In the genomic region with DNA sequence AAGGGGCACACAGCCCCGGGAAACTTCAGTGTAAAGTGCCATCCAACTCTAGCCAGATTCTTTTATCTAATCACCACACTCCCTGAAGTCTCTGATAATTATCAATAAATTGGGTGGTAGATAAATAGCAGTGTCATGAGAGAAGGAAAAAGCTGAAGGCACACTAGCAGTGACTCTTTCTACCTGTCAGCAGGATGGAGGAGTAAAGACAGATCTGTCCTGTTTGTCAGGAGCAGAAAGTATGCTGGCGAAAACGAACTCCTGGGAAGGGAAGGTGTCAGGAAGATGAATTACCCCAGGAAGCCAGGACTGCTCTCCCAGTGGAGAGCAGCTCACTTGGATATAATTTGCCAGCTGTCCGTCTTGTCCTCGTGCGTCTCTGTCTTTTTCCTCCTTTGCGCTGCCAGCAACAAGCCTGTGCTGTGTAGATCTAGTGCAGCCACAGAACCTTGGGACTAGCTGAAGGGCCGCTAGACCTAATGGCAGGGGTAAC, we compare ENCODE assay signal across 21 cellular contexts.
A peak's percentile ranks its signal among the peaks of the same experiment; 100 is the strongest.
DNase-seq lines count a peak whose midpoint lies in the region; FAIRE-seq and TF ChIP-seq lines count a peak whose summit lies in the region.
"Had no signal": no experiment of that assay in that cellular context is flagged by ENCODE, and none has a peak within 500 bp of the region (broad histone marks: within the 10 kb centered on the region; RNA-seq: fewer than 3 reads in every experiment).

No MANE protein-coding gene starts in this region.

- H3K9ac ChIP-seq in mesenchymal stem cell (ENCODE audit: low read length), result no peak overlapping the region
- H3K9ac ChIP-seq: BLaER1 had no signal

- H2BK5ac ChIP-seq in mesenchymal stem cell (ENCODE audit: low read depth, low read length, poor library complexity, severe bottlenecking), result no peak overlapping the region

- TF ChIP-seq POLR2A in GM12891 (IDR thresholded peaks at IDR 0.05; ENCODE audit: low read depth, low read length), result no peak
- TF ChIP-seq POLR2A in uterus (IDR thresholded peaks at IDR 0.05), result no peak

- H2BK12ac ChIP-seq in mesenchymal stem cell (ENCODE audit: low read length in 2 of 2), result no peak overlapping the region

- H3K27ac ChIP-seq in mesenchymal stem cell (ENCODE audit: low read length, poor library complexity, severe bottlenecking) (no peak overlapping the region), uterus (no peak overlapping the region)
- H3K27ac ChIP-seq: BLaER1, RWPE1, SJCRH30 had no signal

- no peaks in the 10 kb centered on the region for H3K36me3 Mint-ChIP-seq in type B pancreatic cell
- H3K36me3 Mint-ChIP-seq: CD8-positive, alpha-beta T cell had no signal

- H3K36me3 ChIP-seq in mesenchymal stem cell (ENCODE audit: control insufficient read depth in 1 of 2, insufficient read depth in 2 of 2, low read depth in 1 of 2, low read length in 2 of 2), result no peaks in the 10 kb centered on the region
- H3K36me3 ChIP-seq in uterus, result no peaks in the 10 kb centered on the region
- H3K36me3 ChIP-seq: BLaER1, MG63, SJCRH30 had no signal

- no peak overlapping the region for H3K27ac Mint-ChIP-seq in type B pancreatic cell
- H3K27ac Mint-ChIP-seq: CD8-positive, alpha-beta T cell had no signal

- H2BK120ac ChIP-seq in mesenchymal stem cell (ENCODE audit: low read depth, low read length), result no peak overlapping the region

- no peak overlapping the region for H3K18ac ChIP-seq in mesenchymal stem cell (ENCODE audit: low read depth in 1 of 2, low read length in 2 of 2)

- 17% methylated on average over 8 of the region's 8 CpGs for WGBS in mesenchymal stem cell

- no peak overlapping the region for H3K14ac ChIP-seq in mesenchymal stem cell (ENCODE audit: low read length in 2 of 2)

- H3K9me3 ChIP-seq in mesenchymal stem cell (ENCODE audit: control insufficient read depth, low read length) (no peaks in the 10 kb centered on the region), uterus (no peaks in the 10 kb centered on the region)
- H3K9me3 ChIP-seq: BLaER1, MG63, SJCRH30 had no signal

- H3K9me3 Mint-ChIP-seq in type B pancreatic cell, result no peaks in the 10 kb centered on the region

- no peak overlapping the region for H2AK5ac ChIP-seq in mesenchymal stem cell (ENCODE audit: low read length, severe bottlenecking)

- H4K91ac ChIP-seq in mesenchymal stem cell (ENCODE audit: low read length), result no peak overlapping the region

- H3K4me2 ChIP-seq in mesenchymal stem cell (ENCODE audit: low read length, poor library complexity, severe bottlenecking), result no peak overlapping the region
- H3K4me2 ChIP-seq: BLaER1 had no signal

- H3K27me3 ChIP-seq in mesenchymal stem cell (ENCODE audit: control insufficient read depth in 1 of 2, insufficient read depth in 1 of 2, low read length in 2 of 2) (peaks cover 0 to 14% of the 10 kb centered on the region in 2 experiments), uterus (no peaks in the 10 kb centered on the region)
- H3K27me3 ChIP-seq: BLaER1, MG63, SJCRH30 had no signal

- no peak overlapping the region for H2AFZ ChIP-seq in mesenchymal stem cell (ENCODE audit: low read depth, low read length)

- peak overlapping the region; percentile 14 for H3K4me3 Mint-ChIP-seq in type B pancreatic cell
- H3K4me3 Mint-ChIP-seq: CD8-positive, alpha-beta T cell had no signal

- no peaks in the 10 kb centered on the region for H3K79me1 ChIP-seq in mesenchymal stem cell (replicated peaks; ENCODE audit: low read length, poor library complexity, severe bottlenecking)

- H3K4me1 Mint-ChIP-seq in type B pancreatic cell (ENCODE audit: unreplicated experiment), result no peaks in the 10 kb centered on the region

- no peak overlapping the region for H3K23ac ChIP-seq in mesenchymal stem cell (ENCODE audit: low read length in 2 of 2)

- H4K8ac ChIP-seq in mesenchymal stem cell (ENCODE audit: low read length), result no peak overlapping the region

- no peak overlapping the region for H3K4ac ChIP-seq in mesenchymal stem cell (ENCODE audit: low read depth in 1 of 2, low read length in 2 of 2)

- no peak overlapping the region for H2BK15ac ChIP-seq in mesenchymal stem cell (ENCODE audit: low read depth, poor library complexity, severe bottlenecking)

- H3K4me1 ChIP-seq in mesenchymal stem cell (ENCODE audit: control insufficient read depth, insufficient read depth, low read depth, low read length) (no peaks in the 10 kb centered on the region), uterus (no peaks in the 10 kb centered on the region)
- H3K4me1 ChIP-seq: BLaER1, SJCRH30 had no signal

- peaks cover 36% of the 10 kb centered on the region for H3K27me3 Mint-ChIP-seq in type B pancreatic cell

- DNase-seq in NCI-H82 (lab: John Stamatoyannopoulos, UW) (peak; percentile 39), NCI-H82 treated with DMSO at 0.1 percent for 48 hours (lab: John Stamatoyannopoulos, UW; ENCODE audit: unreplicated experiment) (no peak), NCI-H2171 treated with DMSO at 0.1 percent for 48 hours (lab: John Stamatoyannopoulos, UW) (peak; percentile 97), iPS-NIHi7 (ENCODE audit: extremely low spot score) (peak; percentile 15), type B pancreatic cell (ENCODE audit: extremely low spot score, unreplicated experiment) (no peak), mesenchymal stem cell (no peak), GM12891 (ENCODE audit: insufficient read length, low spot score) (no peak), uterus (no peak)
- DNase-seq: CD8-positive, alpha-beta T cell; DMS79 treated with DMSO at 0.1 percent for 48 hours; HCEC 1CT; Karpas-422; MG63; NCI-H1105; NCI-H2029; NCI-H526; SJCRH30 had no signal

- TF ChIP-seq CTCF in type B pancreatic cell (conservative IDR thresholded peaks at IDR 0.05), result no peak
- no peak for TF ChIP-seq CTCF in uterus (IDR thresholded peaks at IDR 0.05)

- H3K4me3 ChIP-seq in mesenchymal stem cell (ENCODE audit: insufficient read depth in 1 of 2, low read depth in 1 of 2, low read length in 2 of 2) (no peak overlapping the region), uterus (no peak overlapping the region)
- H3K4me3 ChIP-seq: BLaER1, MG63, SJCRH30 had no signal

- FAIRE-seq in GM12891 (lab: Jason Lieb, UNC), result no peak
- FAIRE-seq: G401.6, GM18507 had no signal

- intact Hi-C loops in uterus (cut with DNase I; ENCODE audit: low total_unique reads), result no loop called here

TF ChIP-seq in GM12891, 5 proteins besides CTCF, POLR2A, EP300 and RAD21:
- TF ChIP-seq PAX5 (IDR thresholded peaks at IDR 0.05; ENCODE audit: insufficient read depth, low read length, severe bottlenecking) (no peak), TAF1 (IDR thresholded peaks at IDR 0.05; ENCODE audit: low read depth, low read length) (no peak), SPI1 (IDR thresholded peaks at IDR 0.05; ENCODE audit: low read depth, low read length) (no peak), POLR2AphosphoS5 (IDR thresholded peaks at IDR 0.05; ENCODE audit: low read depth, low read length) (no peak), POU2F2 (IDR thresholded peaks at IDR 0.05; ENCODE audit: low read depth, low read length) (no peak)

Comparison
In these comparisons a context has a peak if more than half of its experiments do, and no peak if none do; other contexts are left out.
1. DNase-seq: peak in NCI-H82 (single experiment), NCI-H2171 treated with DMSO at 0.1 percent for 48 hours (single experiment) and iPS-NIHi7 (single experiment); none in NCI-H82 treated with DMSO at 0.1 percent for 48 hours (single experiment), type B pancreatic cell (single experiment), mesenchymal stem cell (single experiment), GM12891 (single experiment) and uterus (0 of 2).